4 cellular contexts compared by ENCODE assay signal in genomic region chr4:70037559-70037958, GRCh38. TPM values are rescaled to one million over a fixed set of nuclear protein-coding genes. Genes with fewer than 3 reads are reported as not detected.
"Had no signal": no experiment of that assay in that cellular context is flagged by ENCODE, and none has a peak within 500 bp of the region (broad histone marks: within the 10 kb centered on the region; RNA-seq: fewer than 3 reads in every experiment).

No MANE protein-coding gene starts in this region.

RNA-seq across cellular contexts. Expression of gene HTN3, which starts 9.3 kb away (rescaled TPM):
- total RNA-seq: LHCN-M2, M059J, MCF 10A, NCI-H460 had no signal

RNA-seq across cellular contexts. Expression of gene HTN1, which starts 12.7 kb away (rescaled TPM):
- total RNA-seq: LHCN-M2, M059J, MCF 10A, NCI-H460 had no signal

RNA-seq across cellular contexts. Expression of gene STATH, which starts 41.8 kb away (rescaled TPM):
- total RNA-seq: LHCN-M2, M059J, MCF 10A, NCI-H460 had no signal
